26 cellular contexts compared by ENCODE assay signal in the genomic region with DNA sequence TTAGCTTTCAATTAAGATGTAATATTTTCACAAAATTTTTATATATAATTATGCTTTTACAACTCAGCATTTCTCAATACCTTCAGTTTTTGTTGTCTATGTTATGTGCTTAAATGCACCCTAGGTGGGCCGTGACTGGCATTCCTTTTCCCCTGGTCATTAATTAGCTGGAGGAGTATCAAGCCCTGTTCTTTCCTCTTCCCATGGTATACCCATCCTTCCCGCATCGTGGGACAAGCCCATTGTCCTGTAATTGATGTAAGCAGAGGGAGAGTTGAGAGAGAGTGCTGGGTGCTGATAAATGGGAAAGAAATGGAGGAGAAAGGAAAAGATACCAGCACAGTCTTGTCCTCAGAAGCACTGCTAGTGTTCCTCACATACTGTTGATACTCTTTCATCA.
"Had no signal": no experiment of that assay in that cellular context is flagged by ENCODE, and none has a peak within 500 bp of the region (broad histone marks: within the 10 kb centered on the region; RNA-seq: fewer than 3 reads in every experiment).

No MANE protein-coding gene starts in this region.

- ATAC-seq: mucosa of descending colon; naive thymus-derived CD4-positive, alpha-beta T cell; natural killer cell treated with Interleukin-12 subunit alpha and Interleukin-12 subunit beta and Interleukin-15 and Interleukin-18, amount 100 ng/mL, for 72 hours; pancreas; right cardiac atrium; stimulated activated effector memory CD8-positive, alpha-beta T cell treated with anti-CD3 and anti-CD28 coated beads, Interleukin-12 subunit alpha, Interleukin-12 subunit beta, amount 100 ng/mL, for 72 hours had no signal

- H3K36me3 ChIP-seq: left ventricle myocardium inferior, pancreas, prostate gland, sigmoid colon, spleen, suprapubic skin, thoracic aorta, tibial artery, uterus had no signal

- H3K27ac ChIP-seq: left ventricle myocardium inferior, pancreas, prostate gland, sigmoid colon, spleen, suprapubic skin, thoracic aorta, tibial artery, uterus had no signal

- H3K4me3 Mint-ChIP-seq: naive thymus-derived CD4-positive, alpha-beta T cell; natural killer cell treated with Interleukin-12 subunit alpha and Interleukin-12 subunit beta and Interleukin-15 and Interleukin-18, amount 100 ng/mL, for 72 hours; stimulated activated effector memory CD8-positive, alpha-beta T cell treated with anti-CD3 and anti-CD28 coated beads, Interleukin-12 subunit alpha, Interleukin-12 subunit beta, amount 100 ng/mL, for 72 hours; stimulated activated naive CD8-positive, alpha-beta T cell treated with anti-CD3 and anti-CD28 coated beads, Interleukin-15, Interleukin-2, amounts not matched to agents 100 ng/mL and 50 ng/mL, for 24 hours; type B pancreatic cell had no signal

- H3K27me3 Mint-ChIP-seq: natural killer cell treated with Interleukin-12 subunit alpha and Interleukin-12 subunit beta and Interleukin-15 and Interleukin-18, amount 100 ng/mL, for 72 hours; type B pancreatic cell had no signal

- H3K4me1 Mint-ChIP-seq: naive thymus-derived CD4-positive, alpha-beta T cell; stimulated activated effector memory CD8-positive, alpha-beta T cell treated with anti-CD3 and anti-CD28 coated beads, Interleukin-12 subunit alpha, Interleukin-12 subunit beta, amount 100 ng/mL, for 72 hours had no signal

- H3K27ac Mint-ChIP-seq: naive thymus-derived CD4-positive, alpha-beta T cell; natural killer cell treated with Interleukin-12 subunit alpha and Interleukin-12 subunit beta and Interleukin-15 and Interleukin-18, amount 100 ng/mL, for 72 hours; stimulated activated effector memory CD8-positive, alpha-beta T cell treated with anti-CD3 and anti-CD28 coated beads, Interleukin-12 subunit alpha, Interleukin-12 subunit beta, amount 100 ng/mL, for 72 hours; stimulated activated naive CD8-positive, alpha-beta T cell treated with anti-CD3 and anti-CD28 coated beads, Interleukin-15, Interleukin-2, amounts not matched to agents 100 ng/mL and 50 ng/mL, for 24 hours; type B pancreatic cell had no signal

- H3K27me3 ChIP-seq: pancreas, sigmoid colon, spleen, suprapubic skin, tibial artery, uterus had no signal

- H3K9me3 Mint-ChIP-seq: naive thymus-derived CD4-positive, alpha-beta T cell; natural killer cell treated with Interleukin-12 subunit alpha and Interleukin-12 subunit beta and Interleukin-15 and Interleukin-18, amount 100 ng/mL, for 72 hours; stimulated activated effector memory CD8-positive, alpha-beta T cell treated with anti-CD3 and anti-CD28 coated beads, Interleukin-12 subunit alpha, Interleukin-12 subunit beta, amount 100 ng/mL, for 72 hours; stimulated activated naive CD8-positive, alpha-beta T cell treated with anti-CD3 and anti-CD28 coated beads, Interleukin-15, Interleukin-2, amounts not matched to agents 100 ng/mL and 50 ng/mL, for 24 hours; type B pancreatic cell had no signal

- H3K4me3 ChIP-seq: left ventricle myocardium inferior, lung, mucosa of descending colon, pancreas, prostate gland, sigmoid colon, spleen, suprapubic skin, thoracic aorta, tibial artery, uterus had no signal

- H3K4me1 ChIP-seq: left ventricle myocardium inferior, pancreas, prostate gland, sigmoid colon, spleen, suprapubic skin, uterus had no signal

- H3K9me3 ChIP-seq: left ventricle myocardium inferior, mucosa of descending colon, pancreas, prostate gland, sigmoid colon, spleen, suprapubic skin, thoracic aorta, tibial artery, uterus had no signal

- DNase-seq: hypothalamus; islet precursor cell; left ventricle myocardium inferior; midbrain; mucosa of descending colon; naive thymus-derived CD4-positive, alpha-beta T cell; nucleus accumbens; pancreas; posterior cingulate gyrus; retina; right cardiac atrium; sigmoid colon; small intestine; spleen; stimulated activated CD4-positive, alpha-beta T cell treated with anti-CD3 and anti-CD28 coated beads, Interleukin-4, amount 100 ng/mL, for 24 hours; stimulated activated naive CD4-positive, alpha-beta T cell; tibial artery; uterus had no signal

- H3K36me3 Mint-ChIP-seq: naive thymus-derived CD4-positive, alpha-beta T cell; natural killer cell treated with Interleukin-12 subunit alpha and Interleukin-12 subunit beta and Interleukin-15 and Interleukin-18, amount 100 ng/mL, for 72 hours; stimulated activated effector memory CD8-positive, alpha-beta T cell treated with anti-CD3 and anti-CD28 coated beads, Interleukin-12 subunit alpha, Interleukin-12 subunit beta, amount 100 ng/mL, for 72 hours; type B pancreatic cell had no signal
